22 cellular contexts compared by ENCODE assay signal in the genomic region with DNA sequence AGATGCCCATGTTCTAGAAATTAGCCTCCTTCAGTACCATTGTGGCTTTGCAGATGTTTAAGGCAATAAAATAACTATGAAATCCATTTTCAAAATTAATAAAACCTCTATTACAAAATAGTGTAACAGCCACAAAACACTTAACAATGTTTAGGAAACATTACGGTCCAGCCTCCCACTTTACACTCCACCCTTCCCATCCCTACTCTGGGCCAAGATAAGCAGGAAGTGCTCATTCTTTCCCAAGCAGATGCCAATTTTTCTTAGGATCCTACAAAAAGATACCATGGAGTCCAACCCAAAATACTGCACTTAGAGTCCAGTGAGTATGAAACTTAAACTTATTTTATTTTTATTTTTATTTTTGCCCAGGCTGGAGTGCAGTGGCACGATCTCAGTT.
DNase-seq lines count a peak whose midpoint lies in the region; ATAC-seq, FAIRE-seq and TF ChIP-seq lines count a peak whose summit lies in the region.
"Had no signal": no experiment of that assay in that cellular context is flagged by ENCODE, and none has a peak within 500 bp of the region (broad histone marks: within the 10 kb centered on the region; RNA-seq: fewer than 3 reads in every experiment).

No MANE protein-coding gene starts in this region.

- H3K36me3 ChIP-seq in small intestine (ENCODE audit: control insufficient read depth in 2 of 2, insufficient read depth in 2 of 2, low read length in 2 of 2) = peaks cover 0 to 2% of the 10 kb centered on the region in 2 donors
- H3K36me3 ChIP-seq: BE2C had no signal

- no peaks in the 10 kb centered on the region for H3K27me3 ChIP-seq in small intestine (ENCODE audit: control insufficient read depth in 2 of 2, insufficient read depth in 2 of 2, low read length in 2 of 2)

- ATAC-seq in A549 (no peak), GM18520 (IDR thresholded peaks at IDR 0.05; ENCODE audit: unreplicated experiment) (no peak)
- ATAC-seq: Panc1 had no signal

- FAIRE-seq in A549 (lab: Jason Lieb, UNC) = no peak
- FAIRE-seq in small intestine (lab: Jason Lieb, UNC) = no peak

- no peak overlapping the region for H3K4me3 Mint-ChIP-seq in HFFc6

- H3K27me3 Mint-ChIP-seq in HFFc6 (ENCODE audit: insufficient read depth) = peaks cover 4% of the 10 kb centered on the region

- H3K4me3 ChIP-seq in A549 = no peak overlapping the region
- no peak overlapping the region for H3K4me3 ChIP-seq in fibroblast of the aortic adventitia (ENCODE audit: low read depth, low read length)
- no peak overlapping the region for H3K4me3 ChIP-seq in small intestine (ENCODE audit: low read depth in 1 of 2, low read length in 2 of 2)
- H3K4me3 ChIP-seq in coronary artery = no peak overlapping the region

- H3K27ac ChIP-seq in A549 (peak overlapping the region; percentile 74 to 88; a peak in 5 of 6 replicates), small intestine (ENCODE audit: low read depth in 1 of 2, low read length in 1 of 2) (no peak overlapping the region), coronary artery (no peak overlapping the region)

- H3K9me3 Mint-ChIP-seq in HFFc6 = no peaks in the 10 kb centered on the region

- peaks cover 66% of the 10 kb centered on the region for H3K4me1 Mint-ChIP-seq in HFFc6 (ENCODE audit: low read depth)

- H3K36me3 Mint-ChIP-seq in HFFc6 (ENCODE audit: low read depth) = peaks cover 5% of the 10 kb centered on the region

- peaks cover 46% of the 10 kb centered on the region for H3K4me1 ChIP-seq in A549
- no peaks in the 10 kb centered on the region for H3K4me1 ChIP-seq in small intestine (ENCODE audit: control insufficient read depth in 2 of 2, insufficient read depth in 1 of 2, low read depth in 1 of 2, low read length in 1 of 2)
- H3K4me1 ChIP-seq: BE2C had no signal

- no peak overlapping the region; the same call in 2 of the 3 replicates for H3K4me2 ChIP-seq in A549

- no peak for TF ChIP-seq RAD21 in A549 (conservative IDR thresholded peaks at IDR 0.05 in 1 of 2, IDR thresholded peaks at IDR 0.05 in 1 of 2)

- POLR2A ChIA-PET in A549 (lab: Yijun Ruan, JAX) = no interaction called here

- TF ChIP-seq CTCF in A549 (IDR thresholded peaks at IDR 0.05) (no peak), HFFc6 (IDR thresholded peaks at IDR 0.05) (no peak), fibroblast of the aortic adventitia (IDR thresholded peaks at IDR 0.05; ENCODE audit: insufficient read depth, low read length) (no peak), coronary artery (IDR thresholded peaks at IDR 0.05) (no peak)

- 93% methylated on average over 2 of the region's 2 CpGs for WGBS in A549 (ENCODE audit: missing lambda C conversion rate)
- 63 to 89% (median 87%) methylated on average over 2 of the region's 2 CpGs for WGBS in small intestine, 3 donors

- H3K9me3 ChIP-seq in A549 (no peaks in the 10 kb centered on the region), small intestine (ENCODE audit: control insufficient read depth, low read depth) (no peaks in the 10 kb centered on the region)
- H3K9me3 ChIP-seq: BE2C had no signal

- no peak for DNase-seq in A549 (ENCODE audit: low read depth in 1 of 2, low spot score in 1 of 2)
- no peak for DNase-seq in HFFc6
- DNase-seq in dermis blood vessel endothelial cell = peak; percentile 53
- DNase-seq in fibroblast of the aortic adventitia (ENCODE audit: low read depth) = peak; percentile 74
- DNase-seq in small intestine = no peak
- no peak for DNase-seq in coronary artery (ENCODE audit: low spot score)
- no peak for DNase-seq in activated CD4-positive, CD25-positive, alpha-beta regulatory T cell (lab: John Stamatoyannopoulos, UW)
- DNase-seq: 8988T; BE2C; GOT3; HCEC 1CT; Kasumi-1; MM.1S; NCI-H1092 treated with DMSO at 0.1 percent for 48 hours; NCI-H146; NCI-H2029 treated with DMSO at 0.1 percent for 48 hours; NCI-H345; NCI-H524; NCI-H774; NK-92 treated with Interleukin-12 subunit alpha and Interleukin-12 subunit beta, amount 100 ng/mL, for 24 hours had no signal

- TF ChIP-seq EP300 in A549 (IDR thresholded peaks at IDR 0.05) = no peak

- TF ChIP-seq POLR2A in A549 (IDR thresholded peaks at IDR 0.05; ENCODE audit: low read length) = no peak

- peak overlapping the region; percentile 91 for H3K27ac Mint-ChIP-seq in HFFc6

- CTCF ChIA-PET in A549 (lab: Yijun Ruan, JAX) = no interaction called here

TF ChIP-seq in A549, 52 proteins besides CTCF, POLR2A, EP300 and RAD21:
- no peak for TF ChIP-seq NFE2L2 (conservative IDR thresholded peaks at IDR 0.05; ENCODE audit: low read length)

Comparison
In these comparisons a context has a peak if more than half of its experiments do, and no peak if none do; other contexts are left out.
1. DNase-seq: peak in dermis blood vessel endothelial cell (single experiment) and fibroblast of the aortic adventitia (single experiment); none in A549 (0 of 2), HFFc6 (single experiment), small intestine (single experiment), coronary artery (single experiment) and activated CD4-positive, CD25-positive, alpha-beta regulatory T cell (0 of 4).
2. H3K27ac ChIP-seq: peak in A549 (2 of 2); none in small intestine (0 of 2) and coronary artery (0 of 2).